27 cellular contexts compared by ENCODE assay signal in the genomic region with DNA sequence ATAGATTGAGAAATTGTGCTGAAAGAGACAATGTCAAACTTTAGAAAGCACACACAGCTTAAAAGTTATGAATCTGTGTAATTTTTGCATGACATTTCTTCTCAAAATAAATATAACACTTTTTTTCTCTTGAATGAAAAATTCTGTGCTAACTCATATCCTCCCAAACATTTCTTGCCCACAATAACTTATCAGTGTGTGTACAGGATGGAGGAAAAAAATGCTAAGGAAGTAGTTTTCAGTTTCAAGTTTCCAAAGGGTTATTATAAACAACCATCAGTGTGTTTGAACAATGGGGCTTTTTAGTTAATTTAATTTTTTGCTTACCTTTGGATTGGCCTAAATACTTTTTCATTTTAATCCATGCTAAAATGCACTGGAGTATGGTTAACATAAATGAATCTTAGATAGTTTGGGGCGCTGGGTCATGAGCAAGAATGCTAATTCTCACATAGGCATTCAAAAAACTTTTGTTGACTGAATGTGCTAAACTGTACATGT.
"Had no signal": no experiment of that assay in that cellular context is flagged by ENCODE, and none has a peak within 500 bp of the region (broad histone marks: within the 10 kb centered on the region; RNA-seq: fewer than 3 reads in every experiment).

No MANE protein-coding gene starts in this region.

- H3K4me1 ChIP-seq: breast epithelium had no signal

- H3K27me3 ChIP-seq: breast epithelium had no signal

- DNase-seq: activated CD4-positive, alpha-beta T cell treated with anti-CD3 and anti-CD28 coated beads for 4 hours; activated CD8-positive, alpha-beta memory T cell treated with anti-CD3 and anti-CD28 coated beads, Interleukin-2, amount 50 U/mL, for 4 hours; activated CD8-positive, alpha-beta T cell treated with anti-CD3 and anti-CD28 coated beads for 36 hours; activated naive CD4-positive, alpha-beta T cell; activated T-cell treated with anti-CD3 and anti-CD28 coated beads, Interleukin-2, amount 50 U/mL, for 72 hours; aorta; caudate nucleus; Kasumi-1; KBM-7; NCI-H1092; NCI-H1417; NCI-H2029; NCI-H2107; NCI-H345; NCI-H510A; NCI-H526 treated with DMSO at 0.1 percent for 48 hours; NCI-H82; RPMI8226; T-cell; T-helper 2 cell; T1000 had no signal

- FAIRE-seq: TTC549 had no signal

- H3K4me3 ChIP-seq: breast epithelium, SK-N-MC had no signal

- H3K9me3 ChIP-seq: breast epithelium had no signal

- H3K27ac ChIP-seq: breast epithelium, SK-N-MC had no signal

- ATAC-seq: activated CD4-positive, CD25-positive, alpha-beta regulatory T cell treated with anti-CD3 and anti-CD28 coated beads, Interleukin-2, amount 50 U/mL, for 24 hours; activated CD8-positive, alpha-beta T cell treated with anti-CD3 and anti-CD28 coated beads for 36 hours; activated T-cell treated with anti-CD3 and anti-CD28 coated beads, Interleukin-2, amount 50 U/mL, for 72 hours; Panc1; Right ventricle myocardium inferior; T-cell had no signal

- H3K36me3 ChIP-seq: breast epithelium had no signal
